In genomic region chr5:129836321-129836720, GRCh38 we compare ENCODE assay signal across 22 cellular contexts.
"Had no signal": no experiment of that assay in that cellular context is flagged by ENCODE, and none has a peak within 500 bp of the region (broad histone marks: within the 10 kb centered on the region; RNA-seq: fewer than 3 reads in every experiment).

No MANE protein-coding gene starts in this region.

- ATAC-seq: foreskin keratinocyte; gastroesophageal sphincter; heart left ventricle; left cardiac atrium; left lung; mucosa of descending colon; natural killer cell treated with Interleukin-12 subunit alpha and Interleukin-12 subunit beta and Interleukin-15 and Interleukin-18, amount 100 ng/mL, for 72 hours; pancreas; right lobe of liver; stimulated activated naive B cell treated with anti-CD40 and anti-IgM and Interleukin-4, amounts not matched to agents 10 μg/mL and 1 μg/mL and 100 μg/mL, for 72 hours had no signal

- H3K4me1 Mint-ChIP-seq: mesothelial cell of epicardium; neural crest cell; stimulated activated naive B cell treated with anti-CD40 and anti-IgM and Interleukin-4, amounts not matched to agents 10 μg/mL and 1 μg/mL and 100 μg/mL, for 72 hours had no signal

- H3K4me3 Mint-ChIP-seq: mesothelial cell of epicardium; naive B cell; natural killer cell treated with Interleukin-12 subunit alpha and Interleukin-12 subunit beta and Interleukin-15 and Interleukin-18, amount 100 ng/mL, for 72 hours; neural crest cell; stimulated activated naive B cell treated with anti-CD40 and anti-IgM and Interleukin-4, amounts not matched to agents 10 μg/mL and 1 μg/mL and 100 μg/mL, for 72 hours; stimulated activated naive CD8-positive, alpha-beta T cell treated with anti-CD3 and anti-CD28 coated beads, Interleukin-15, Interleukin-2, amounts not matched to agents 100 ng/mL and 50 ng/mL, for 24 hours had no signal

- H3K9me3 Mint-ChIP-seq: mesothelial cell of epicardium; neural crest cell; stimulated activated naive CD8-positive, alpha-beta T cell treated with anti-CD3 and anti-CD28 coated beads, Interleukin-15, Interleukin-2, amounts not matched to agents 100 ng/mL and 50 ng/mL, for 24 hours had no signal

- H3K27me3 Mint-ChIP-seq: natural killer cell treated with Interleukin-12 subunit alpha and Interleukin-12 subunit beta and Interleukin-15 and Interleukin-18, amount 100 ng/mL, for 72 hours; stimulated activated naive B cell treated with anti-CD40 and anti-IgM and Interleukin-4, amounts not matched to agents 10 μg/mL and 1 μg/mL and 100 μg/mL, for 72 hours had no signal

- DNase-seq: dermis blood vessel endothelial cell; effector memory CD4-positive, alpha-beta T cell; foreskin keratinocyte; heart left ventricle; kidney; left cardiac atrium; left lung; mesenchymal stem cell; mucosa of descending colon; naive B cell; pancreas; right lobe of liver; small intestine; stimulated activated CD4-positive, alpha-beta T cell treated with anti-CD3 and anti-CD28 coated beads, Interleukin-15, amount 100 ng/mL, for 24 hours; stimulated activated CD4-positive, alpha-beta T cell treated with anti-CD3 and anti-CD28 coated beads, Interleukin-2, amount 100 ng/mL, for 48 hours; stimulated activated naive B cell treated with anti-CD40 and anti-IgM and Interleukin-4, amounts not matched to agents 10 μg/mL and 1 μg/mL and 100 μg/mL, for 72 hours; upper lobe of left lung had no signal

- H3K27ac Mint-ChIP-seq: mesothelial cell of epicardium; naive B cell; natural killer cell treated with Interleukin-12 subunit alpha and Interleukin-12 subunit beta and Interleukin-15 and Interleukin-18, amount 100 ng/mL, for 72 hours; stimulated activated naive B cell treated with anti-CD40 and anti-IgM and Interleukin-4, amounts not matched to agents 10 μg/mL and 1 μg/mL and 100 μg/mL, for 72 hours; stimulated activated naive CD8-positive, alpha-beta T cell treated with anti-CD3 and anti-CD28 coated beads, Interleukin-15, Interleukin-2, amounts not matched to agents 100 ng/mL and 50 ng/mL, for 24 hours had no signal

- H3K36me3 Mint-ChIP-seq: mesothelial cell of epicardium; naive B cell; natural killer cell treated with Interleukin-12 subunit alpha and Interleukin-12 subunit beta and Interleukin-15 and Interleukin-18, amount 100 ng/mL, for 72 hours; stimulated activated naive B cell treated with anti-CD40 and anti-IgM and Interleukin-4, amounts not matched to agents 10 μg/mL and 1 μg/mL and 100 μg/mL, for 72 hours had no signal
